Comparison of ENCODE assay signal across 15 cellular contexts in the genomic region with DNA sequence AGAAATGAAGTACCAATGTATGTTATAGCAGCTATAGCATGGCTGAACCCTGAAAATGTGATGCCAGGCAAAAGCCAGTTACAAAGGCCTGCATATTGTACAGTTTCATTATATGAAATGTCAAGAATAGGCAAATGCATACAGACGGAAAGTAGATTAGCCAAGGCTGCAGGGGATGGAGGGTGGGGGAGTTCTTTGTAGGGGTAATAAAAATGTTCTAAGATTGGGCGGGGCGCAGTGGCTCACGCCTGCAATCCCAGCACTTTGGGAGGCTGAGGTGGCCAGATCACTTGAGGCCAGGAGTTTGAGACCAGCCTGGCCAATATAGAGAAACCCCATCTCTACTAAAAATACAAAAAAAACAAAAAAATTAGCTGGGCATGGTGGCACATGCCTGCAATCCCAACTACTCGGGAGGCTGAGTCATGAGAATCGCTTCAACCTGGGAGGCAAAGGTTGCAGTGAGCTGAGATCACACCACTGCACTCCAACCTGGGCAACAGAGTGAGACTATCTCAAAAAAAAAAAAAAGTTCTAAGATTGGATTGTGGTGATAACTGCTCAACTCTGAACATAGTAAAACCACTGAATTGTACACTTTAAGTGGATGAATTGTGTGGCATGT. TPM values are rescaled to one million over a fixed set of nuclear protein-coding genes. Genes with fewer than 3 reads are reported as not detected.
A peak's percentile ranks its signal among the peaks of the same experiment; 100 is the strongest.
DNase-seq lines count a peak whose midpoint lies in the region; ATAC-seq, FAIRE-seq and TF ChIP-seq lines count a peak whose summit lies in the region.
"Not testable (repeated sequence)": the region's sequence is repeated elsewhere in the genome, so short reads cannot be mapped to it uniquely, and the experiment has no call there.
"Had no signal": no experiment of that assay in that cellular context is flagged by ENCODE, and none has a peak within 500 bp of the region (broad histone marks: within the 10 kb centered on the region; RNA-seq: fewer than 3 reads in every experiment).

No MANE protein-coding gene starts in this region.

- H3K9me3 Mint-ChIP-seq in MCF 10A (ENCODE audit: unreplicated experiment); chondrocyte (ENCODE audit: low read depth): not testable (repeated sequence)

- H3K36me3 Mint-ChIP-seq in MCF 10A (ENCODE audit: insufficient read depth, unreplicated experiment), result not testable (repeated sequence)
- peaks cover 11% of the 10 kb centered on the region for H3K36me3 Mint-ChIP-seq in chondrocyte (ENCODE audit: low read depth)

- FAIRE-seq in kidney (lab: Jason Lieb, UNC); small intestine (lab: Jason Lieb, UNC): not testable (repeated sequence)

- not testable (repeated sequence) for H3K4me3 Mint-ChIP-seq in MCF 10A (ENCODE audit: unreplicated experiment); chondrocyte (ENCODE audit: unreplicated experiment)

- BruUV-seq in MCF 10A (replicated peaks; lab: Mats Ljungman, UMichigan), result not testable (repeated sequence)

- WGBS in small intestine, 3 donors, result 17 to 70% (median 31%) methylated on average over 6 of the region's 6 CpGs

- not testable (repeated sequence) for H3K36me3 ChIP-seq in HEK293 (ENCODE audit: control insufficient read depth in 2 of 2, insufficient read depth in 1 of 2, low read length in 2 of 2); kidney (ENCODE audit: control insufficient read depth in 1 of 2, insufficient read depth in 2 of 2, low read length in 2 of 2); mucosa of descending colon (ENCODE audit: low read depth); small intestine (ENCODE audit: control insufficient read depth in 2 of 2, insufficient read depth in 2 of 2, low read length in 2 of 2)

- POLR2A ChIA-PET in HEK293 (lab: Yijun Ruan, JAX), result interaction anchor here (1.1 kb wide), 1 partner anchor 110 kb away, joined by 3 read pairs; no protein-coding TSS in a partner anchor
- POLR2A ChIA-PET in MCF 10A (lab: Yijun Ruan, JAX), result interaction anchor here (0.6 to 3.1 kb wide), 7 partner anchors 9 to 120 kb away, joined by 3 to 9 read pairs (median 3); a partner anchor contains a TSS

- DNase-seq in MCF 10A (ENCODE audit: unreplicated experiment); mucosa of descending colon: not testable (repeated sequence)
- DNase-seq in chondrocyte (ENCODE audit: low spot score), result peak; percentile 18
- DNase-seq in foreskin keratinocyte, result peak; percentile 16 to 52
- DNase-seq in kidney, result peak; percentile 4
- DNase-seq in renal cortical epithelial cell (ENCODE audit: low read depth), result peak; percentile 38
- DNase-seq in small intestine, result peak; percentile 58

- H3K27me3 Mint-ChIP-seq in MCF 10A (ENCODE audit: insufficient read depth, unreplicated experiment); chondrocyte (ENCODE audit: low read depth): not testable (repeated sequence)

- H3K27ac ChIP-seq in HEK293 (ENCODE audit: extremely low read depth, low read depth, low read length); foreskin keratinocyte; kidney (ENCODE audit: low read depth in 2 of 2, low read length in 2 of 2); small intestine (ENCODE audit: low read depth in 1 of 2, low read length in 1 of 2): not testable (repeated sequence)

- peak overlapping the region; percentile 9 for H3K27ac Mint-ChIP-seq in MCF 10A (ENCODE audit: low read depth, unreplicated experiment)
- not testable (repeated sequence) for H3K27ac Mint-ChIP-seq in chondrocyte (ENCODE audit: unreplicated experiment)

- not testable (repeated sequence) for H3K9ac ChIP-seq in kidney (ENCODE audit: low read length in 2 of 2)

- not testable (repeated sequence) for TF ChIP-seq CTCF in HEK293 (tag by site-specific recombination; IDR thresholded peaks at IDR 0.05); MCF 10A (IDR thresholded peaks at IDR 0.05; ENCODE audit: unreplicated experiment); chondrocyte (IDR thresholded peaks at IDR 0.05); foreskin keratinocyte (conservative IDR thresholded peaks at IDR 0.05); kidney (IDR thresholded peaks at IDR 0.05; ENCODE audit: borderline replicate concordance, extremely low read depth, insufficient read depth); mucosa of descending colon (IDR thresholded peaks at IDR 0.05)

- ATAC-seq in foreskin keratinocyte (peak; percentile 45), mucosa of descending colon (peak; percentile 51)

- not testable (repeated sequence) for H3K9me3 ChIP-seq in HEK293 (ENCODE audit: control insufficient read depth, insufficient read depth, low read depth, low read length); kidney (ENCODE audit: control insufficient read depth in 1 of 2, low read length in 2 of 2); mucosa of descending colon; small intestine (ENCODE audit: control insufficient read depth, low read depth)

- CTCF ChIA-PET in HEK293 (lab: Yijun Ruan, JAX) (interaction anchor here (0.6 to 2.1 kb wide), 5 partner anchors 11 to 120 kb away, joined by 3 to 12 read pairs (median 5); no protein-coding TSS in a partner anchor), MCF 10A (lab: Yijun Ruan, JAX) (interaction anchor here (0.6 to 1.2 kb wide), 6 partner anchors 22 to 942 kb away, joined by 3 to 8 read pairs (median 4); no protein-coding TSS in a partner anchor)

- not testable (repeated sequence) for H3K4me3 ChIP-seq in HEK293 (ENCODE audit: low read depth, low read length); kidney (ENCODE audit: low read length in 2 of 2); mucosa of descending colon; small intestine (ENCODE audit: low read depth in 1 of 2, low read length in 2 of 2)

- H3K4me1 Mint-ChIP-seq in MCF 10A (ENCODE audit: insufficient read depth, unreplicated experiment), result peaks cover 35% of the 10 kb centered on the region
- H3K4me1 Mint-ChIP-seq in chondrocyte (ENCODE audit: low read depth), result not testable (repeated sequence)

- H3K27me3 ChIP-seq in foreskin keratinocyte; small intestine (ENCODE audit: control insufficient read depth in 2 of 2, insufficient read depth in 2 of 2, low read length in 2 of 2): not testable (repeated sequence)

- H3K4me1 ChIP-seq in HEK293 (ENCODE audit: control insufficient read depth, insufficient read depth, low read length); foreskin keratinocyte; kidney (ENCODE audit: control insufficient read depth in 1 of 2, insufficient read depth in 1 of 2, low read depth in 1 of 2, low read length in 2 of 2); mucosa of descending colon (ENCODE audit: low read depth); small intestine (ENCODE audit: control insufficient read depth in 2 of 2, insufficient read depth in 1 of 2, low read depth in 1 of 2, low read length in 1 of 2): not testable (repeated sequence)

- intact Hi-C loops in MCF 10A (cut with micrococcal nuclease), result loop anchor here (2.0 kb wide), 1 partner anchor 45 kb away; no protein-coding TSS in a partner anchor
- intact Hi-C loops in kidney (cut with DNase I); mucosa of descending colon (cut with DNase I, micrococcal nuclease): not testable (repeated sequence)

TF ChIP-seq in HEK293, 187 proteins besides CTCF, POLR2A, EP300 and RAD21:
- TF ChIP-seq ZNF600 (tag by site-specific recombination; IDR thresholded peaks at IDR 0.05), result 0 out of 2 replicates have a peak, but pooled peaks have one; percentile 12
- TF ChIP-seq, protein P1, sequence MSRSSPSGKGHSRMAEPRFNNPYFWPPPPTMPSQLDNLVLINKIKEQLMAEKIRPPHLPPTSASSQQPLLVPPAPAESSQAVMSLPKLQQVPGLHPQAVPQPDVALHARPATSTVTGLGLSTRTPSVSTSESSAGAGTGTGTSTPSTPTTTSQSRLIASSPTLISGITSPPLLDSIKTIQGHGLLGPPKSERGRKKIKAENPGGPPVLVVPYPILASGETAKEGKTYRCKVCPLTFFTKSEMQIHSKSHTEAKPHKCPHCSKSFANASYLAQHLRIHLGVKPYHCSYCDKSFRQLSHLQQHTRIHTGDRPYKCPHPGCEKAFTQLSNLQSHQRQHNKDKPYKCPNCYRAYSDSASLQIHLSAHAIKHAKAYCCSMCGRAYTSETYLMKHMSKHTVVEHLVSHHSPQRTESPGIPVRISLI (tag by site-specific recombination; IDR thresholded peaks at IDR 0.05), result 0 out of 2 replicates have a peak, but pooled peaks have one; percentile 24
- TF ChIP-seq GLIS1 (tag by site-specific recombination; IDR thresholded peaks at IDR 0.05), result peak; percentile 71

RNA-seq across cellular contexts. Expression of a gene that starts 40.5 kb away (rescaled TPM):
- 1.1 and 1.5 TPM in 2 replicates for total RNA-seq in MCF 10A (2022)
- total RNA-seq in chondrocyte, result 8.8 to 10.8 TPM (median 9.5 TPM) in 3 replicates
- total RNA-seq in foreskin keratinocyte, result 8.5 and 12.7 TPM in 2 replicates
- polyA plus RNA-seq in foreskin keratinocyte, result 7.9 and 10.5 TPM in 2 replicates
- total RNA-seq in kidney, result 6.0 TPM
- polyA plus RNA-seq in kidney (ENCODE audit: insufficient read depth, low read depth, low replicate concordance), result 6.3 TPM
- total RNA-seq in mucosa of descending colon, result 10 to 100 TPM in 1 of 3 donors, 1 to 10 TPM in 2; 2.9 to 14.5 (median 5.4) TPM
- 27.4 and 41.8 TPM in 2 replicates for total RNA-seq in renal cortical epithelial cell
- 10 to 100 TPM in 1 of 3 donors, 1 to 10 TPM in 1, under 1 TPM in 1; 0.89 to 10.9 (median 1.4) TPM for polyA plus RNA-seq in small intestine

RNA-seq across cellular contexts. Expression of a gene that starts 58.1 kb away (rescaled TPM):
- total RNA-seq in MCF 10A (2022), result not detected in 2 replicates
- total RNA-seq in chondrocyte, result not detected in 3 replicates
- total RNA-seq in foreskin keratinocyte, result not detected in 2 replicates
- not detected in 2 replicates for polyA plus RNA-seq in foreskin keratinocyte
- 0.09 TPM for total RNA-seq in kidney
- polyA plus RNA-seq in kidney (ENCODE audit: insufficient read depth, low read depth, low replicate concordance), result not detected
- total RNA-seq in mucosa of descending colon, result under 1 TPM; 0.06 to 0.10 (median 0.06) TPM
- under 0.01 TPM in 1 of 2 replicates, not detected in the other for total RNA-seq in renal cortical epithelial cell
- under 1 TPM in 1 of 3 donors, not detected in 2; 0.06 TPM for polyA plus RNA-seq in small intestine
- total RNA-seq: CD4-positive, alpha-beta memory T cell; Daoy; G401; H4; H9; HFFc6 had no signal
- polyA plus RNA-seq: BJ; CD4-positive, alpha-beta memory T cell had no signal
